28 cellular contexts compared by ENCODE assay signal in genomic region chr11:8149726-8150125, GRCh38. TPM values are rescaled to one million over a fixed set of nuclear protein-coding genes. Genes with fewer than 3 reads are reported as not detected.
"Had no signal": no experiment of that assay in that cellular context is flagged by ENCODE, and none has a peak within 500 bp of the region (broad histone marks: within the 10 kb centered on the region; RNA-seq: fewer than 3 reads in every experiment).

No MANE protein-coding gene starts in this region.

- H3K9me3 ChIP-seq: Peyer's patch, SJSA1 had no signal

- H3K36me3 ChIP-seq: Peyer's patch, SJSA1 had no signal

- H3K27ac ChIP-seq: Peyer's patch, SJSA1 had no signal

- DNase-seq: Kasumi-1, MM.1S, MV-4-11, NCI-H1092, NCI-H1105, NCI-H1417 treated with DMSO at 0.1 percent for 48 hours, NCI-H1436 treated with DMSO at 0.1 percent for 48 hours, NCI-H1694 treated with DMSO at 0.1 percent for 48 hours, NCI-H187 treated with DMSO at 0.1 percent for 48 hours, NCI-H2029, NCI-H2081, NCI-H2171 treated with DMSO at 0.1 percent for 48 hours, NCI-H345, NCI-H446, NCI-H510A treated with DMSO at 0.1 percent for 48 hours, NCI-H524 treated with DMSO at 0.1 percent for 48 hours, NCI-H526 treated with DMSO at 0.1 percent for 48 hours, NCI-H82, PC-3, Peyer's patch, Right ventricle myocardium superior, RPMI8226, SHP77 treated with DMSO at 0.1 percent for 48 hours, T-cell, T-helper 17 cell had no signal

- ATAC-seq: PC-3, SK-N-SH treated with all-trans-retinoic acid at 6 μM for 48 hours, T-cell, T-helper 17 cell had no signal

- H3K27me3 ChIP-seq: Peyer's patch, SJSA1 had no signal

- H3K4me1 ChIP-seq: Peyer's patch, SJSA1 had no signal

- H3K4me3 ChIP-seq: Peyer's patch, SJSA1 had no signal

RNA-seq across cellular contexts. Expression of gene RIC3, which starts 19.1 kb away (rescaled TPM):
- total RNA-seq: OCI-LY7, PC-3, SJSA1 had no signal
